Comparison of ENCODE assay signal across 7 cellular contexts in genomic region chr19:1070931-1071791, GRCh38. TPM values are rescaled to one million over a fixed set of nuclear protein-coding genes. Genes with fewer than 3 reads are reported as not detected.
DNase-seq lines count a peak whose midpoint lies in the region; ATAC-seq and TF ChIP-seq lines count a peak whose summit lies in the region.
"Had no signal": no experiment of that assay in that cellular context is flagged by ENCODE, and none has a peak within 500 bp of the region (broad histone marks: within the 10 kb centered on the region; RNA-seq: fewer than 3 reads in every experiment).

No MANE protein-coding gene starts in this region.

- no peak overlapping the region for H3K4me2 ChIP-seq in SK-N-SH

- no peaks in the 10 kb centered on the region for H3K36me3 ChIP-seq in SK-N-SH (replicated peaks in 1 of 2; ENCODE audit: control insufficient read depth in 1 of 2, insufficient read depth in 2 of 2, low read length in 1 of 2)
- H3K36me3 ChIP-seq in psoas muscle (ENCODE audit: insufficient read depth in 1 of 2, low read depth in 1 of 2), result no peaks in the 10 kb centered on the region
- H3K36me3 ChIP-seq: vagina had no signal

- POLR2A ChIA-PET in SK-N-SH (lab: Yijun Ruan, JAX), result interaction anchor here (1.1 to 1.4 kb wide), 2 partner anchors 22 to 103 kb away, joined by 3 to 4 read pairs; partner anchors contain the start of gene SBNO2

- no peaks in the 10 kb centered on the region for H3K9me3 Mint-ChIP-seq in central memory CD8-positive, alpha-beta T cell

- no peaks in the 10 kb centered on the region for H3K27me3 Mint-ChIP-seq in central memory CD8-positive, alpha-beta T cell

- H3K9ac ChIP-seq in SK-N-SH, result no peak overlapping the region

- H3K9me3 ChIP-seq in SK-N-SH (no peaks in the 10 kb centered on the region), psoas muscle (no peaks in the 10 kb centered on the region)
- H3K9me3 ChIP-seq: vagina had no signal

- CTCF ChIA-PET in SK-N-SH (lab: Yijun Ruan, JAX), result interaction anchor here (0.7 to 2.7 kb wide), 7 partner anchors 9 to 173 kb away, joined by 3 to 11 read pairs (median 3); partner anchors contain the start of gene WDR18

- H4K20me1 ChIP-seq in SK-N-SH (ENCODE audit: insufficient read depth), result no peaks in the 10 kb centered on the region

- H2AFZ ChIP-seq in SK-N-SH (ENCODE audit: low read depth), result no peak overlapping the region

- TF ChIP-seq POLR2A in erythroblast (IDR thresholded peaks at IDR 0.05; ENCODE audit: low read length), result no peak

- DNase-seq in SK-N-SH, result peak; percentile 62
- DNase-seq in central memory CD8-positive, alpha-beta T cell (ENCODE audit: low spot score in 2 of 2), result no peak
- peak; percentile 17 to 51 for DNase-seq in psoas muscle
- no peak for DNase-seq in HUDEP-2 (lab: John Stamatoyannopoulos, UW; ENCODE audit: unreplicated experiment in 76 of 76)
- DNase-seq in erythroblast (lab: John Stamatoyannopoulos, UW), result no peak

- WGBS in SK-N-SH (ENCODE audit: low lambda C conversion rate), result 0% methylated on average over 3 of the region's 99 CpGs
- WGBS in psoas muscle, 3 donors, result 4 to 7% (median 5%) methylated on average over 57 to 99 of the region's 99 CpGs

- H3K9me2 ChIP-seq in SK-N-SH, result no peaks in the 10 kb centered on the region

- H3K4me1 ChIP-seq in SK-N-SH (ENCODE audit: control insufficient read depth in 1 of 2, insufficient read depth in 2 of 2, low read depth in 1 of 2, low read length in 1 of 2) (peaks cover 0 to 16% of the 10 kb centered on the region in 2 experiments; a peak in 1 of 4 replicates), psoas muscle (peaks cover 10% of the 10 kb centered on the region)

- no peak for TF ChIP-seq RAD21 in SK-N-SH (IDR thresholded peaks at IDR 0.05; ENCODE audit: low read length)

- H3K36me3 Mint-ChIP-seq in central memory CD8-positive, alpha-beta T cell (ENCODE audit: insufficient read depth), result peaks cover 77% of the 10 kb centered on the region

- H3F3A ChIP-seq in SK-N-SH (replicated peaks; ENCODE audit: insufficient read depth), result peaks cover 18% of the 10 kb centered on the region

- H3K4me1 Mint-ChIP-seq in central memory CD8-positive, alpha-beta T cell, result peaks cover 50% of the 10 kb centered on the region

- peak overlapping the region in 1 of 2 experiments; percentile 12; a peak in 1 of 4 replicates for H3K4me3 ChIP-seq in SK-N-SH (ENCODE audit: low read depth in 2 of 2, low read length in 1 of 2)
- peak overlapping the region; percentile 30 for H3K4me3 ChIP-seq in psoas muscle

- no peak overlapping the region for H3K27ac ChIP-seq in SK-N-SH (ENCODE audit: low read depth in 2 of 2, low read length in 1 of 2)
- H3K27ac ChIP-seq in psoas muscle, result no peak overlapping the region
- H3K27ac ChIP-seq: vagina had no signal

- peak overlapping the region; percentile 98 for H3K27ac Mint-ChIP-seq in central memory CD8-positive, alpha-beta T cell (ENCODE audit: low read depth)

- TF ChIP-seq CTCF in SK-N-SH (IDR thresholded peaks at IDR 0.05) (no peak), psoas muscle (IDR thresholded peaks at IDR 0.05) (no peak)

- H3K79me2 ChIP-seq in SK-N-SH (ENCODE audit: insufficient read depth), result no peaks in the 10 kb centered on the region

- ATAC-seq in SK-N-SH treated with all-trans-retinoic acid at 6 μM for 48 hours, result no peak
- ATAC-seq in central memory CD8-positive, alpha-beta T cell (replicated peaks; ENCODE audit: extremely low read depth, poor library complexity, severe bottlenecking), result no peak
- ATAC-seq in psoas muscle, result no peak

- H3K27me3 ChIP-seq in SK-N-SH (ENCODE audit: insufficient read depth) (peaks cover 37% of the 10 kb centered on the region), psoas muscle (ENCODE audit: insufficient read depth in 3 of 3, low read length in 2 of 3) (peaks cover 0 to 64% (median 36%) of the 10 kb centered on the region in 3 donors)
- H3K27me3 ChIP-seq: vagina had no signal

- TF ChIP-seq EP300 in SK-N-SH (IDR thresholded peaks at IDR 0.05; ENCODE audit: borderline replicate concordance in 1 of 2, low read depth in 1 of 2, low read length in 1 of 2), result no peak

- intact Hi-C loops in psoas muscle (cut with DNase I), result no loop called here

- peak overlapping the region; percentile 76 for H3K4me3 Mint-ChIP-seq in central memory CD8-positive, alpha-beta T cell

TF ChIP-seq in SK-N-SH, 30 proteins besides CTCF, POLR2A, EP300 and RAD21 (continues in another document):
- TF ChIP-seq MXI1 (IDR thresholded peaks at IDR 0.05; ENCODE audit: low read depth, low read length) (no peak), ELF1 (IDR thresholded peaks at IDR 0.05) (no peak), SIN3A (IDR thresholded peaks at IDR 0.05; ENCODE audit: borderline replicate concordance, low read depth, low read length) (no peak), TEAD4 (IDR thresholded peaks at IDR 0.05; ENCODE audit: borderline replicate concordance, insufficient read depth) (no peak), CHD2 (IDR thresholded peaks at IDR 0.05; ENCODE audit: low read length, partially characterized antibody) (no peak)
- TF ChIP-seq, protein P1, sequence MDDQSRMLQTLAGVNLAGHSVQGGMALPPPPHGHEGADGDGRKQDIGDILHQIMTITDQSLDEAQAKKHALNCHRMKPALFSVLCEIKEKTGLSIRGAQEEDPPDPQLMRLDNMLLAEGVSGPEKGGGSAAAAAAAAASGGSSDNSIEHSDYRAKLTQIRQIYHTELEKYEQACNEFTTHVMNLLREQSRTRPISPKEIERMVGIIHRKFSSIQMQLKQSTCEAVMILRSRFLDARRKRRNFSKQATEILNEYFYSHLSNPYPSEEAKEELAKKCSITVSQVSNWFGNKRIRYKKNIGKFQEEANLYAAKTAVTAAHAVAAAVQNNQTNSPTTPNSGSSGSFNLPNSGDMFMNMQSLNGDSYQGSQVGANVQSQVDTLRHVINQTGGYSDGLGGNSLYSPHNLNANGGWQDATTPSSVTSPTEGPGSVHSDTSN (IDR thresholded peaks at IDR 0.05), result no peak

TF ChIP-seq in SK-N-SH treated with all-trans-retinoic acid at 6 μM for 48 hours, 23 proteins besides CTCF, POLR2A, EP300 and RAD21 (continues in another document):
- no peak for TF ChIP-seq ZC3H10 (CRISPR knock-in tag; IDR thresholded peaks at IDR 0.05)
- TF ChIP-seq, protein P2, sequence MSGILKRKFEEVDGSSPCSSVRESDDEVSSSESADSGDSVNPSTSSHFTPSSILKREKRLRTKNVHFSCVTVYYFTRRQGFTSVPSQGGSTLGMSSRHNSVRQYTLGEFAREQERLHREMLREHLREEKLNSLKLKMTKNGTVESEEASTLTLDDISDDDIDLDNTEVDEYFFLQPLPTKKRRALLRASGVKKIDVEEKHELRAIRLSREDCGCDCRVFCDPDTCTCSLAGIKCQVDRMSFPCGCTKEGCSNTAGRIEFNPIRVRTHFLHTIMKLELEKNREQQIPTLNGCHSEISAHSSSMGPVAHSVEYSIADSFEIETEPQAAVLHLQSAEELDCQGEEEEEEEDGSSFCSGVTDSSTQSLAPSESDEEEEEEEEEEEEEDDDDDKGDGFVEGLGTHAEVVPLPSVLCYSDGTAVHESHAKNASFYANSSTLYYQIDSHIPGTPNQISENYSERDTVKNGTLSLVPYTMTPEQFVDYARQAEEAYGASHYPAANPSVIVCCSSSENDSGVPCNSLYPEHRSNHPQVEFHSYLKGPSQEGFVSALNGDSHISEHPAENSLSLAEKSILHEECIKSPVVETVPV (CRISPR knock-in tag; IDR thresholded peaks at IDR 0.05), result no peak
- TF ChIP-seq TCF4 (CRISPR knock-in tag; IDR thresholded peaks at IDR 0.05; ENCODE audit: borderline replicate concordance), result no peak
- TF ChIP-seq ZNF70 (CRISPR knock-in tag; IDR thresholded peaks at IDR 0.05), result no peak
- no peak for TF ChIP-seq TOX (CRISPR knock-in tag; IDR thresholded peaks at IDR 0.05; ENCODE audit: borderline replicate concordance)
- TF ChIP-seq OSR1 (CRISPR knock-in tag; IDR thresholded peaks at IDR 0.05), result no peak
- TF ChIP-seq, protein P3, sequence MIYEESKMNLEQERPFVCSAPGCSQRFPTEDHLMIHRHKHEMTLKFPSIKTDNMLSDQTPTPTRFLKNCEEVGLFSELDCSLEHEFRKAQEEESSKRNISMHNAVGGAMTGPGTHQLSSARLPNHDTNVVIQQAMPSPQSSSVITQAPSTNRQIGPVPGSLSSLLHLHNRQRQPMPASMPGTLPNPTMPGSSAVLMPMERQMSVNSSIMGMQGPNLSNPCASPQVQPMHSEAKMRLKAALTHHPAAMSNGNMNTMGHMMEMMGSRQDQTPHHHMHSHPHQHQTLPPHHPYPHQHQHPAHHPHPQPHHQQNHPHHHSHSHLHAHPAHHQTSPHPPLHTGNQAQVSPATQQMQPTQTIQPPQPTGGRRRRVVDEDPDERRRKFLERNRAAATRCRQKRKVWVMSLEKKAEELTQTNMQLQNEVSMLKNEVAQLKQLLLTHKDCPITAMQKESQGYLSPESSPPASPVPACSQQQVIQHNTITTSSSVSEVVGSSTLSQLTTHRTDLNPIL (CRISPR knock-in tag; IDR thresholded peaks at IDR 0.05; ENCODE audit: low read depth), result no peak
- TF ChIP-seq PPARA (CRISPR knock-in tag; IDR thresholded peaks at IDR 0.05; ENCODE audit: borderline replicate concordance), result no peak
- no peak for TF ChIP-seq RARB (CRISPR knock-in tag; IDR thresholded peaks at IDR 0.05)

RNA-seq across cellular contexts. Expression of gene ARHGAP45, which starts 4.2 kb away (rescaled TPM):
- polyA plus RNA-seq in SK-N-SH (2012; rRNA removed), result 2.8 and 4.2 TPM in 2 replicates
- 1.7 and 2.5 TPM in 2 replicates for polyA plus RNA-seq in SK-N-SH (2012; cell fraction: cytosol; rRNA removed)
- 5.9 and 9.7 TPM in 2 replicates for polyA plus RNA-seq in SK-N-SH (2012; cell fraction: nucleus; rRNA removed)
- 1 to 10 TPM; 2.0 to 4.0 (median 3.2) TPM for total RNA-seq in psoas muscle
- polyA plus RNA-seq in psoas muscle, result 1 to 10 TPM; 1.2 to 1.8 (median 1.8) TPM

RNA-seq across cellular contexts. Expression of gene POLR2E, which starts 24.0 kb away (rescaled TPM):
- polyA plus RNA-seq in SK-N-SH (2012; rRNA removed), result 238 and 283 TPM in 2 replicates
- polyA plus RNA-seq in SK-N-SH (2012; cell fraction: cytosol; rRNA removed), result 143 and 208 TPM in 2 replicates
- 134 and 138 TPM in 2 replicates for polyA plus RNA-seq in SK-N-SH (2012; cell fraction: nucleus; rRNA removed)
- total RNA-seq in psoas muscle, result 100 to 1,000 TPM; 133 to 147 (median 143) TPM
- 100 to 1,000 TPM; 170 to 243 (median 217) TPM for polyA plus RNA-seq in psoas muscle

RNA-seq across cellular contexts. Expression of gene ABCA7, which starts 31.3 kb away (rescaled TPM):
- polyA plus RNA-seq in SK-N-SH (2012; rRNA removed), result 7.8 and 8.3 TPM in 2 replicates
- 3.1 and 3.9 TPM in 2 replicates for polyA plus RNA-seq in SK-N-SH (2012; cell fraction: cytosol; rRNA removed)
- 53.6 and 91.8 TPM in 2 replicates for polyA plus RNA-seq in SK-N-SH (2012; cell fraction: nucleus; rRNA removed)
- 10 to 100 TPM in 3 of 4 donors, 1 to 10 TPM in 1; 5.2 to 19.5 (median 16.5) TPM for total RNA-seq in psoas muscle
- 10 to 100 TPM in 1 of 3 donors, 1 to 10 TPM in 2; 2.6 to 10.1 (median 3.3) TPM for polyA plus RNA-seq in psoas muscle

RNA-seq across cellular contexts. Expression of gene GPX4, which starts 32.6 kb away (rescaled TPM):
- polyA plus RNA-seq in SK-N-SH (2012; rRNA removed) (566 and 925 TPM in 2 replicates), psoas muscle (100 to 1,000 TPM; 490 to 762 (median 618) TPM)
- polyA plus RNA-seq in SK-N-SH (2012; cell fraction: cytosol; rRNA removed), result 591 and 700 TPM in 2 replicates
- 511 and 671 TPM in 2 replicates for polyA plus RNA-seq in SK-N-SH (2012; cell fraction: nucleus; rRNA removed)
- total RNA-seq in psoas muscle, result 100 to 1,000 TPM; 279 to 560 (median 304) TPM

RNA-seq across cellular contexts. Expression of gene CNN2, which starts 44.8 kb away (rescaled TPM):
- polyA plus RNA-seq in SK-N-SH (2012; rRNA removed) (152 and 279 TPM in 2 replicates), psoas muscle (1 to 10 TPM; 1.7 to 6.3 (median 2.3) TPM)
- 125 and 167 TPM in 2 replicates for polyA plus RNA-seq in SK-N-SH (2012; cell fraction: cytosol; rRNA removed)
- polyA plus RNA-seq in SK-N-SH (2012; cell fraction: nucleus; rRNA removed), result 199 and 204 TPM in 2 replicates
- 1 to 10 TPM; 3.0 to 9.5 (median 8.5) TPM for total RNA-seq in psoas muscle

Comparison
In these comparisons a context has a peak if more than half of its experiments do, and no peak if none do; other contexts are left out.
1. DNase-seq: peak in SK-N-SH (single experiment) and psoas muscle (2 of 2); none in central memory CD8-positive, alpha-beta T cell (0 of 2), HUDEP-2 (0 of 76) and erythroblast (0 of 2).